ENCODE assay signal across 1 cellular context in the genomic region with DNA sequence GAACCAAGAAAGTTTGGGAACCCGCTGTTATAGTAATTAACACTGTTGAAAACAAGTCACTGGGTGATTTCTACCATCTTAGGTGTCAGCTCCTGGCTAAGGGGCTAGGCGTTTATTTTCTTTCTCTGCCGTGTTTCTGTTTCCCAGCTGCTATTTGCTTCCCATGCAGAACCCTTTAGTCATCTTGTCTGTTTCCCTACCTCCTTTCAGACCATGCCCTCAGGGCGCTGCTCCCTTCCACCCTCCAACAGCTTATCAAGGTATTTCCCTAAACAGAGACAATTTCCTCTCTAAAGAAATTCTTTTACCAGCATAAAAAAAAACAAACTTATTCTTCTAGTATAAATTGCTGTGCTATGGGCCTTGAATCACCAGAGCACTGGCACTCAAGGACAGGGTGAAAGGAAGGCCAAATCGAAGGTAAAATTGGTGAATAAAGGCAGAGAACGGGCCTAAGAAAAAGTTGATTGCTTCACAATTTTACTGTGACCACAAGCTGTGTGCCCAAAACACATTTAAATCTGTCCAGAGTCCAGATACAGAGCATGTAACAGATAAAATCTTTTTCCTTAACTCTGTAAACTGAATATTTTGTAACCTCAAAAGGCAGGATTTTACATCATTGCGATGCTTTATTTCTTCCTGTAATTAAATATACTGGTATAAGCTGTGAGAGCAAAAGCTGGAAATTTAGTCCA.
TF ChIP-seq lines count a peak whose summit lies in the region.

No MANE protein-coding gene starts in this region.

TF ChIP-seq in SK-N-SH treated with all-trans-retinoic acid at 6 μM for 48 hours, 23 proteins besides CTCF, POLR2A, EP300 and RAD21 (continued from another document):
- TF ChIP-seq, protein P1, sequence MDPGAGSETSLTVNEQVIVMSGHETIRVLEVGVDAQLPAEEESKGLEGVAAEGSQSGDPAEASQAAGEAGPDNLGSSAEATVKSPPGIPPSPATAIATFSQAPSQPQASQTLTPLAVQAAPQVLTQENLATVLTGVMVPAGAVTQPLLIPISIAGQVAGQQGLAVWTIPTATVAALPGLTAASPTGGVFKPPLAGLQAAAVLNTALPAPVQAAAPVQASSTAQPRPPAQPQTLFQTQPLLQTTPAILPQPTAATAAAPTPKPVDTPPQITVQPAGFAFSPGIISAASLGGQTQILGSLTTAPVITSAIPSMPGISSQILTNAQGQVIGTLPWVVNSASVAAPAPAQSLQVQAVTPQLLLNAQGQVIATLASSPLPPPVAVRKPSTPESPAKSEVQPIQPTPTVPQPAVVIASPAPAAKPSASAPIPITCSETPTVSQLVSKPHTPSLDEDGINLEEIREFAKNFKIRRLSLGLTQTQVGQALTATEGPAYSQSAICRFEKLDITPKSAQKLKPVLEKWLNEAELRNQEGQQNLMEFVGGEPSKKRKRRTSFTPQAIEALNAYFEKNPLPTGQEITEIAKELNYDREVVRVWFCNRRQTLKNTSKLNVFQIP (CRISPR knock-in tag; IDR thresholded peaks at IDR 0.05; ENCODE audit: borderline replicate concordance, low read depth): no peak
- TF ChIP-seq, protein P2, sequence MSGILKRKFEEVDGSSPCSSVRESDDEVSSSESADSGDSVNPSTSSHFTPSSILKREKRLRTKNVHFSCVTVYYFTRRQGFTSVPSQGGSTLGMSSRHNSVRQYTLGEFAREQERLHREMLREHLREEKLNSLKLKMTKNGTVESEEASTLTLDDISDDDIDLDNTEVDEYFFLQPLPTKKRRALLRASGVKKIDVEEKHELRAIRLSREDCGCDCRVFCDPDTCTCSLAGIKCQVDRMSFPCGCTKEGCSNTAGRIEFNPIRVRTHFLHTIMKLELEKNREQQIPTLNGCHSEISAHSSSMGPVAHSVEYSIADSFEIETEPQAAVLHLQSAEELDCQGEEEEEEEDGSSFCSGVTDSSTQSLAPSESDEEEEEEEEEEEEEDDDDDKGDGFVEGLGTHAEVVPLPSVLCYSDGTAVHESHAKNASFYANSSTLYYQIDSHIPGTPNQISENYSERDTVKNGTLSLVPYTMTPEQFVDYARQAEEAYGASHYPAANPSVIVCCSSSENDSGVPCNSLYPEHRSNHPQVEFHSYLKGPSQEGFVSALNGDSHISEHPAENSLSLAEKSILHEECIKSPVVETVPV (CRISPR knock-in tag; IDR thresholded peaks at IDR 0.05): no peak
- TF ChIP-seq ARNTL (CRISPR knock-in tag; IDR thresholded peaks at IDR 0.05; ENCODE audit: borderline replicate concordance, low read depth) (no peak), PPARA (CRISPR knock-in tag; IDR thresholded peaks at IDR 0.05; ENCODE audit: borderline replicate concordance) (no peak), RARB (CRISPR knock-in tag; IDR thresholded peaks at IDR 0.05) (no peak), BACH2 (CRISPR knock-in tag; IDR thresholded peaks at IDR 0.05; ENCODE audit: borderline replicate concordance) (no peak), GLIS3 (CRISPR knock-in tag; IDR thresholded peaks at IDR 0.05) (no peak), ZNF565 (CRISPR knock-in tag; conservative IDR thresholded peaks at IDR 0.05; ENCODE audit: low read depth) (no peak), ZNF8 (CRISPR knock-in tag; IDR thresholded peaks at IDR 0.05) (no peak)
